Comparison of ENCODE assay signal across 1 cellular context in the genomic region with DNA sequence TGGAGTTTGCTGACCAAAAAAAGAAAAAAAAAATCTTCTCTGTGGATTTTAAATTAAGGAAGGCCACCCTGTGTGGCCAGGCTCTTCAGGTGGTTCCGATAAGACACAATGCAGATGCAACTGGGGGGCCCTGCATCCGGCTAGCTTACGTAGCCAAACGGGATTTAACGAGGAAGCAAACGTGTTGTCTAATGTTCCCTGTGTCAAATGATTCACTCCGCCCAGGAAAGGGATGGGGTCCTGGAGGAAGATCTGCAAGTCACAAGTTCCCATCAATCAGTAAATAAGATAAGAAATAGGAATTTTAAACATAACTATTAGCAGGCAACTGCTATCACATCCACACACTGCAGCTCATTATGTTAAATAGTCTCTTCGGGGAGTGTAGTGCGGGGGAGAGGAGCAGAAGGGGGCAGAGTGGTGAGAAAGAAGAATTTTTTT.
TF ChIP-seq lines count a peak whose summit lies in the region.

No MANE protein-coding gene starts in this region.

TF ChIP-seq in HEK293, 187 proteins besides CTCF, POLR2A, EP300 and RAD21 (continued from another document):
- TF ChIP-seq, protein P1, sequence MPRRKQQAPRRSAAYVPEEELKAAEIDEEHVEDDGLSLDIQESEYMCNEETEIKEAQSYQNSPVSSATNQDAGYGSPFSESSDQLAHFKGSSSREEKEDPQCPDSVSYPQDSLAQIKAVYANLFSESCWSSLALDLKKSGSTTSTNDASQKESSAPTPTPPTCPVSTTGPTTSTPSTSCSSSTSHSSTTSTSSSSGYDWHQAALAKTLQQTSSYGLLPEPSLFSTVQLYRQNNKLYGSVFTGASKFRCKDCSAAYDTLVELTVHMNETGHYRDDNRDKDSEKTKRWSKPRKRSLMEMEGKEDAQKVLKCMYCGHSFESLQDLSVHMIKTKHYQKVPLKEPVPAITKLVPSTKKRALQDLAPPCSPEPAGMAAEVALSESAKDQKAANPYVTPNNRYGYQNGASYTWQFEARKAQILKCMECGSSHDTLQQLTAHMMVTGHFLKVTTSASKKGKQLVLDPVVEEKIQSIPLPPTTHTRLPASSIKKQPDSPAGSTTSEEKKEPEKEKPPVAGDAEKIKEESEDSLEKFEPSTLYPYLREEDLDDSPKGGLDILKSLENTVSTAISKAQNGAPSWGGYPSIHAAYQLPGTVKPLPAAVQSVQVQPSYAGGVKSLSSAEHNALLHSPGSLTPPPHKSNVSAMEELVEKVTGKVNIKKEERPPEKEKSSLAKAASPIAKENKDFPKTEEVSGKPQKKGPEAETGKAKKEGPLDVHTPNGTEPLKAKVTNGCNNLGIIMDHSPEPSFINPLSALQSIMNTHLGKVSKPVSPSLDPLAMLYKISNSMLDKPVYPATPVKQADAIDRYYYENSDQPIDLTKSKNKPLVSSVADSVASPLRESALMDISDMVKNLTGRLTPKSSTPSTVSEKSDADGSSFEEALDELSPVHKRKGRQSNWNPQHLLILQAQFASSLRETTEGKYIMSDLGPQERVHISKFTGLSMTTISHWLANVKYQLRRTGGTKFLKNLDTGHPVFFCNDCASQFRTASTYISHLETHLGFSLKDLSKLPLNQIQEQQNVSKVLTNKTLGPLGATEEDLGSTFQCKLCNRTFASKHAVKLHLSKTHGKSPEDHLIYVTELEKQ (tag by site-specific recombination; IDR thresholded peaks at IDR 0.05; ENCODE audit: borderline replicate concordance) = peak; percentile 61; the same call in 1 of the 2 replicates
- TF ChIP-seq, protein P2, sequence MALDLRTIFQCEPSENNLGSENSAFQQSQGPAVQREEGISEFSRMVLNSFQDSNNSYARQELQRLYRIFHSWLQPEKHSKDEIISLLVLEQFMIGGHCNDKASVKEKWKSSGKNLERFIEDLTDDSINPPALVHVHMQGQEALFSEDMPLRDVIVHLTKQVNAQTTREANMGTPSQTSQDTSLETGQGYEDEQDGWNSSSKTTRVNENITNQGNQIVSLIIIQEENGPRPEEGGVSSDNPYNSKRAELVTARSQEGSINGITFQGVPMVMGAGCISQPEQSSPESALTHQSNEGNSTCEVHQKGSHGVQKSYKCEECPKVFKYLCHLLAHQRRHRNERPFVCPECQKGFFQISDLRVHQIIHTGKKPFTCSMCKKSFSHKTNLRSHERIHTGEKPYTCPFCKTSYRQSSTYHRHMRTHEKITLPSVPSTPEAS (tag by site-specific recombination; IDR thresholded peaks at IDR 0.05) = no peak
- TF ChIP-seq ZNF324 (tag by site-specific recombination; IDR thresholded peaks at IDR 0.05) = no peak
- TF ChIP-seq WT1 (tag by site-specific recombination; IDR thresholded peaks at IDR 0.05) = peak; percentile 82
- no peak for TF ChIP-seq GLI4 (tag by site-specific recombination; IDR thresholded peaks at IDR 0.05)
- TF ChIP-seq SP7 (tag by site-specific recombination; IDR thresholded peaks at IDR 0.05) = peak; percentile 69
- TF ChIP-seq OVOL3 (tag by site-specific recombination; IDR thresholded peaks at IDR 0.05) = no peak
- TF ChIP-seq SCRT2 (tag by site-specific recombination; IDR thresholded peaks at IDR 0.05) = peak; percentile 35; the same call in 1 of the 2 replicates
